In genomic region chr10:122879339-122880273, GRCh38 we compare ENCODE assay signal across 8 cellular contexts. TPM values are rescaled to one million over a fixed set of nuclear protein-coding genes. Genes with fewer than 3 reads are reported as not detected.
A peak's percentile ranks its signal among the peaks of the same experiment; 100 is the strongest.
DNase-seq lines count a peak whose midpoint lies in the region; ATAC-seq lines count a peak whose summit lies in the region.

TSS of gene FAM24B (minus strand) at chr10:122879581. CDS start at chr10:122850515, 29,066 bp downstream.

- ATAC-seq in GM18870 (IDR thresholded peaks at IDR 0.05; ENCODE audit: unreplicated experiment), result peak; percentile 78
- ATAC-seq in HG03135 (IDR thresholded peaks at IDR 0.05; ENCODE audit: unreplicated experiment), result peak; percentile 85
- peak; percentile 90 for ATAC-seq in activated CD4-positive, alpha-beta T cell treated with anti-CD3 and anti-CD28 coated beads for 36 hours

- peak within 1 kb of the TSS; percentile 92 for H3K4me3 Mint-ChIP-seq in activated CD4-positive, alpha-beta T cell treated with anti-CD3 and anti-CD28 coated beads for 36 hours

- intact Hi-C loops in activated CD4-positive, alpha-beta T cell treated with anti-CD3 and anti-CD28 coated beads for 36 hours (cut with DNase I, micrococcal nuclease), result loop anchor here (1.0 to 5.0 kb wide), 9 partner anchors 75 to 953 kb away; partner anchors contain the start of genes BUB3 (in 2 of the 2), C10orf88 (in 2 of the 2), IKZF5 (in 2 of the 2) and ACADSB (in 1 of the 2)

- H3K9me3 Mint-ChIP-seq in activated CD4-positive, alpha-beta T cell treated with anti-CD3 and anti-CD28 coated beads for 36 hours (ENCODE audit: low read depth), result no peaks in the 10 kb centered on the region

- H3K27me3 Mint-ChIP-seq in activated CD4-positive, alpha-beta T cell treated with anti-CD3 and anti-CD28 coated beads for 36 hours, result no peaks in the 10 kb centered on the region

- peaks cover 48% of the 10 kb centered on the region for H3K79me2 ChIP-seq in ACC112 (ENCODE audit: control insufficient read depth, insufficient read depth, low read length, unreplicated experiment)

- peaks cover 53% of the 10 kb centered on the region for H3K4me1 Mint-ChIP-seq in activated CD4-positive, alpha-beta T cell treated with anti-CD3 and anti-CD28 coated beads for 36 hours

- POLR2A ChIA-PET in activated CD4-positive, alpha-beta T cell treated with anti-CD3 and anti-CD28 coated beads for 36 hours (lab: Charles Lee), result no interaction called here

- peak within 1 kb of the TSS; percentile 51 for H3K27ac ChIP-seq in ACC112 (ENCODE audit: low read depth, low read length)

- H3K27ac Mint-ChIP-seq in activated CD4-positive, alpha-beta T cell treated with anti-CD3 and anti-CD28 coated beads for 36 hours, result peak within 1 kb of the TSS; percentile 93

- peak; percentile 86 to 96 for DNase-seq in NCI-H446 (lab: John Stamatoyannopoulos, UW)
- DNase-seq in activated CD4-positive, alpha-beta T cell treated with anti-CD3 and anti-CD28 coated beads for 36 hours, result peak; percentile 96
- peak; percentile 98 for DNase-seq in dedifferentiated amniotic fluid mesenchymal stem cell (ENCODE audit: extremely low spot score)
- DNase-seq in left kidney (ENCODE audit: low read depth, low spot score), result peak; percentile 99
- DNase-seq in stimulated activated CD4-positive, alpha-beta T cell treated with anti-CD3 and anti-CD28 coated beads, Interleukin-4, amount 100 ng/mL, for 4 hours, result peak; percentile 91 to 97

- peak within 1 kb of the TSS; percentile 84 for H3K4me3 ChIP-seq in ACC112 (ENCODE audit: low read depth, low read length)

- no peaks in the 10 kb centered on the region for H3K27me3 ChIP-seq in ACC112 (ENCODE audit: insufficient read depth, low read length)

- CTCF ChIA-PET in activated CD4-positive, alpha-beta T cell treated with anti-CD3 and anti-CD28 coated beads for 36 hours (lab: Charles Lee), result interaction anchor here (0.9 to 1.3 kb wide), 2 partner anchors 126 to 165 kb away, joined by 3 read pairs; no protein-coding TSS in a partner anchor

- H2AFZ ChIP-seq in ACC112 (ENCODE audit: low read length, unreplicated experiment), result peak within 1 kb of the TSS; percentile 72

- peaks cover 17% of the 10 kb centered on the region for H3K4me1 ChIP-seq in ACC112 (ENCODE audit: control insufficient read depth, insufficient read depth, low read length, unreplicated experiment)

- peaks cover 7% of the 10 kb centered on the region; the same call in 1 of the 2 replicates for H3K36me3 ChIP-seq in ACC112 (ENCODE audit: insufficient read depth, low read length)

- peaks cover 45% of the 10 kb centered on the region for H3K36me3 Mint-ChIP-seq in activated CD4-positive, alpha-beta T cell treated with anti-CD3 and anti-CD28 coated beads for 36 hours (ENCODE audit: low read depth)

RNA-seq across cellular contexts. Expression of gene FAM24B, which starts in this region (rescaled TPM):
- total RNA-seq in activated CD4-positive, alpha-beta T cell treated with anti-CD3 and anti-CD28 coated beads for 36 hours, result 1 to 10 TPM; 7.0 to 9.5 TPM

Comparison
In these comparisons a context has a peak if more than half of its experiments do, and no peak if none do; other contexts are left out.
1. Peak in every context shown above with its lines: DNase-seq, ATAC-seq, H3K4me3 ChIP-seq and H3K27ac ChIP-seq.